9 cellular contexts compared by ENCODE assay signal in the genomic region with DNA sequence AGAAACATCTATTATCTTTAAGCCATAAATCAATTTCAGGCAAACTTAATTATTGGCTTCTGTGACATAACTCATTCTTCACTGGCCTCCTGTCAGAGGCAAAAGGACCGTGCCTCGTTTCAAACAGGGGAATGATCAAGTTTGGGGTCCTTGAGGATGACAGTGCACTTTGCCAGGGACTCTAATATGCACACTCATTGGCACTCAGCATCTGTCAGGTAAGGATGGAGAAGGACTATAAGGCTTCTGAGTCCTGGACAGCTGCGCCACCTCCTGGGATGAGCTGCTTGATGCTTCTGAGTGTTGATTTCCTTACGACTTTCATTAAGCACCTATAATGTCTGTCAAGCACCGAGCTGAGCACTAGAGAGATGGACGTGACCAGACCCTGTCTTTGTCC. TPM values are rescaled to one million over a fixed set of nuclear protein-coding genes. Genes with fewer than 3 reads are reported as not detected.
DNase-seq lines count a peak whose midpoint lies in the region; ATAC-seq, FAIRE-seq and TF ChIP-seq lines count a peak whose summit lies in the region.
"Had no signal": no experiment of that assay in that cellular context is flagged by ENCODE, and none has a peak within 500 bp of the region (broad histone marks: within the 10 kb centered on the region; RNA-seq: fewer than 3 reads in every experiment).

No MANE protein-coding gene starts in this region.

- intact Hi-C loops in GM12878 (cut with micrococcal nuclease; ENCODE audit: unreplicated experiment), result no loop called here

- CTCF ChIA-PET in GM12878 (lab: Yijun Ruan, JAX), result interaction anchor here (0.6 to 2.0 kb wide), 13 partner anchors 9 to 467 kb away, joined by 3 to 9 read pairs (median 4); a partner anchor contains a TSS

- no peaks in the 10 kb centered on the region for H3K36me3 ChIP-seq in GM12878 (ENCODE audit: control insufficient read depth in 2 of 2, insufficient read depth in 2 of 2, low read length in 1 of 2)
- no peaks in the 10 kb centered on the region for H3K36me3 ChIP-seq in small intestine (ENCODE audit: control insufficient read depth in 2 of 2, insufficient read depth in 2 of 2, low read length in 2 of 2)

- peak; percentile 63 for TF ChIP-seq RAD21 in GM12878 (IDR thresholded peaks at IDR 0.05; ENCODE audit: insufficient read depth, low read depth, low read length)

- SMC1A ChIA-PET in GM12878 (lab: Charles Lee; ENCODE audit: uncharacterized antibody, unreplicated experiment), result interaction anchor here (0.7 to 1.2 kb wide), 3 partner anchors 28 to 53 kb away, joined by 3 to 4 read pairs (median 3); no protein-coding TSS in a partner anchor

- H3K9me3 ChIP-seq in GM12878 (replicated peaks; ENCODE audit: control insufficient read depth, insufficient read depth, low read length) (no peaks in the 10 kb centered on the region), small intestine (ENCODE audit: control insufficient read depth, low read depth) (no peaks in the 10 kb centered on the region)

- no peak overlapping the region for H3K9ac ChIP-seq in GM12878 (ENCODE audit: control insufficient read depth, insufficient read depth, low read length)

- WGBS in GM12878 (ENCODE audit: insufficient coverage, insufficient replicate concordance, low lambda C conversion rate, missing lambda C conversion rate), result 25% methylated on average over 6 of the region's 6 CpGs
- 12 to 43% (median 21%) methylated on average over 6 of the region's 6 CpGs for WGBS in small intestine, 3 donors

- no peak for TF ChIP-seq EP300 in GM12878 (IDR thresholded peaks at IDR 0.05; ENCODE audit: borderline replicate concordance in 1 of 2, control insufficient read depth in 1 of 2, low read depth in 2 of 2, low read length in 2 of 2)

- no peak overlapping the region for H3K4me2 ChIP-seq in GM12878 (ENCODE audit: control insufficient read depth, insufficient read depth)

- FAIRE-seq in GM12878 (lab: Jason Lieb, UNC) (no peak), small intestine (lab: Jason Lieb, UNC) (no peak)

- POLR2A ChIA-PET in GM12878 (lab: Charles Lee), result no interaction called here

- DNase-seq in activated naive CD4-positive, alpha-beta T cell treated with Interleukin-2 at 50 U/mL for 16 hours, result peak; percentile 6
- no peak for DNase-seq in activated naive CD4-positive, alpha-beta T cell (lab: John Stamatoyannopoulos, UW)
- DNase-seq in GM12878 (ENCODE audit: low read depth, low spot score) (no peak), small intestine (peak; percentile 69), NCI-H1436 treated with DMSO at 0.1 percent for 48 hours (lab: John Stamatoyannopoulos, UW) (no peak), GDM1 (lab: John Stamatoyannopoulos, UW) (no peak)
- DNase-seq in central memory CD4-positive, alpha-beta T cell, result no peak
- DNase-seq: hippocampal formation had no signal

- peak; percentile 84 for ATAC-seq in GM12878

- H3K4me3 ChIP-seq in GM12878 (no peak overlapping the region), small intestine (ENCODE audit: low read depth in 1 of 2, low read length in 2 of 2) (no peak overlapping the region)

- H4K20me1 ChIP-seq in GM12878 (ENCODE audit: control insufficient read depth, insufficient read depth), result no peaks in the 10 kb centered on the region

- H3K79me2 ChIP-seq in GM12878 (ENCODE audit: control insufficient read depth, insufficient read depth, low read length), result no peaks in the 10 kb centered on the region

- TF ChIP-seq CTCF in LNCAP (IDR thresholded peaks at IDR 0.05), result peak; percentile 61
- peak; percentile 41 to 65 (median 53); a peak in 5 of 6 replicates for TF ChIP-seq CTCF in GM12878 (IDR thresholded peaks at IDR 0.05 in 2 of 3, conservative IDR thresholded peaks at IDR 0.05 in 1 of 3; ENCODE audit: control insufficient read depth in 2 of 3, extremely low read depth in 1 of 3, insufficient read depth in 1 of 3, low read depth in 3 of 3, low read length in 3 of 3)

- BruUV-seq in GM12878 (replicated peaks; lab: Mats Ljungman, UMichigan), result no TSS peak

- H2AFZ ChIP-seq in GM12878 (ENCODE audit: control insufficient read depth, low read depth, low read length), result no peak overlapping the region

- in situ Hi-C loops in GM12878 (cut with MboI), result no loop called here

- H3K4me1 ChIP-seq in GM12878 (ENCODE audit: control insufficient read depth, insufficient read depth, low read length) (no peaks in the 10 kb centered on the region), small intestine (ENCODE audit: control insufficient read depth in 2 of 2, insufficient read depth in 1 of 2, low read depth in 1 of 2, low read length in 1 of 2) (no peaks in the 10 kb centered on the region)

- RAD21 ChIA-PET in GM12878 (lab: Charles Lee; ENCODE audit: unreplicated experiment), result interaction anchor here (1.1 to 1.5 kb wide), 4 partner anchors 32 to 760 kb away, joined by 3 to 4 read pairs (median 3); a partner anchor contains a TSS

- H3K27me3 ChIP-seq in GM12878 (replicated peaks in 1 of 2; ENCODE audit: control insufficient read depth in 2 of 2, insufficient read depth in 2 of 2, low read length in 1 of 2) (peaks cover 3 to 5% of the 10 kb centered on the region in 2 experiments; a peak in 2 of 4 replicates), small intestine (ENCODE audit: control insufficient read depth in 2 of 2, insufficient read depth in 2 of 2, low read length in 2 of 2) (no peaks in the 10 kb centered on the region)

- TF ChIP-seq POLR2A in GM12878 (IDR thresholded peaks at IDR 0.05; ENCODE audit: low read depth, low read length), result no peak

- H3K27ac ChIP-seq in GM12878 (ENCODE audit: control insufficient read depth, insufficient read depth), result no peak overlapping the region
- H3K27ac ChIP-seq in small intestine (ENCODE audit: low read depth in 1 of 2, low read length in 1 of 2), result no peak overlapping the region

TF ChIP-seq in GM12878, 131 proteins besides CTCF, POLR2A, EP300 and RAD21:
- TF ChIP-seq SMC3 (IDR thresholded peaks at IDR 0.05; ENCODE audit: borderline replicate concordance, low read length), result peak; percentile 56; the same call in 1 of the 2 replicates
- TF ChIP-seq PAX8 (IDR thresholded peaks at IDR 0.05), result no peak

RNA-seq across cellular contexts. Expression of a gene that starts 20.2 kb away (rescaled TPM):
- not detected in 2 replicates for total RNA-seq in GM12878 (2013; cell fraction: nucleolus; rRNA removed)
- 0.11 TPM in 1 of 2 replicates, not detected in the other for total RNA-seq in GM12878 (2014; rRNA removed)
- not detected in 2 replicates for total RNA-seq in GM12878 (2014; rRNA removed; fragmentation: Illumina TruSeq; extraction: Trizol)
- total RNA-seq in GM12878 (2021), result not detected in 2 replicates
- polyA plus RNA-seq in GM12878 (2011; ENCODE audit: low read depth), result not detected
- 0.04 TPM in 1 of 2 replicates, not detected in the other for polyA plus RNA-seq in GM12878 (2011; rRNA removed)
- polyA plus RNA-seq in GM12878 (2011; cell fraction: cytosol; rRNA removed), result not detected in 2 replicates
- not detected in 2 replicates for polyA plus RNA-seq in GM12878 (2011; cell fraction: nucleus; rRNA removed)
- polyA plus RNA-seq in GM12878 (2012), result not detected in 2 replicates
- polyA plus RNA-seq in GM12878 (2014; fragmentation: Illumina TruSeq; extraction: Trizol), result not detected in 2 replicates
- under 1 TPM in 1 of 2 experiments, not detected in 1; 0.35 TPM for polyA plus RNA-seq in GM12878 (2014; fragmentation: Nextera tagmentation; extraction: Ambion mirVana)
- polyA plus RNA-seq in GM12878 (2014; rRNA removed), result not detected in 2 replicates
- polyA plus RNA-seq in GM12878 (2016; fragmentation: Nextera tagmentation; extraction: Ambion mirVana), result not detected
- polyA minus RNA-seq in GM12878 (2011; rRNA and poly(A)+ RNA removed), result not detected in 2 replicates
- polyA minus RNA-seq in GM12878 (2011; cell fraction: cytosol; rRNA and poly(A)+ RNA removed), result not detected in 2 replicates
- polyA minus RNA-seq in GM12878 (2011; cell fraction: nucleus; rRNA and poly(A)+ RNA removed), result not detected in 2 replicates
- not detected for polyA plus RNA-seq in small intestine

RNA-seq across cellular contexts. Expression of a gene that starts 30.5 kb away (rescaled TPM):
- 136 and 143 TPM in 2 replicates for total RNA-seq in GM12878 (2013; cell fraction: nucleolus; rRNA removed)
- 108 and 129 TPM in 2 replicates for total RNA-seq in GM12878 (2014; rRNA removed)
- total RNA-seq in GM12878 (2014; rRNA removed; fragmentation: Illumina TruSeq; extraction: Trizol), result 105 and 112 TPM in 2 replicates
- 86.3 and 90.5 TPM in 2 replicates for total RNA-seq in GM12878 (2021)
- 74.2 TPM for polyA plus RNA-seq in GM12878 (2011; ENCODE audit: low read depth)
- polyA plus RNA-seq in GM12878 (2011; rRNA removed), result 184 and 192 TPM in 2 replicates
- polyA plus RNA-seq in GM12878 (2011; cell fraction: cytosol; rRNA removed), result 158 and 179 TPM in 2 replicates
- 88.7 and 99.4 TPM in 2 replicates for polyA plus RNA-seq in GM12878 (2011; cell fraction: nucleus; rRNA removed)
- polyA plus RNA-seq in GM12878 (2012), result 86.8 and 88.2 TPM in 2 replicates
- polyA plus RNA-seq in GM12878 (2014; fragmentation: Illumina TruSeq; extraction: Trizol), result 144 and 172 TPM in 2 replicates
- polyA plus RNA-seq in GM12878 (2014; fragmentation: Nextera tagmentation; extraction: Ambion mirVana), result 10 to 100 TPM; 37.3 to 48.4 TPM
- 97.2 and 105 TPM in 2 replicates for polyA plus RNA-seq in GM12878 (2014; rRNA removed)
- polyA plus RNA-seq in GM12878 (2016; fragmentation: Nextera tagmentation; extraction: Ambion mirVana), result 100 to 1,000 TPM; 120 to 129 TPM
- 169 and 210 TPM in 2 replicates for polyA minus RNA-seq in GM12878 (2011; rRNA and poly(A)+ RNA removed)
- polyA minus RNA-seq in GM12878 (2011; cell fraction: cytosol; rRNA and poly(A)+ RNA removed), result 39.2 and 52.5 TPM in 2 replicates
- polyA minus RNA-seq in GM12878 (2011; cell fraction: nucleus; rRNA and poly(A)+ RNA removed), result 38.6 and 51.7 TPM in 2 replicates
- 100 to 1,000 TPM in 1 of 3 donors, 10 to 100 TPM in 2; 61.6 to 100 (median 79.4) TPM for polyA plus RNA-seq in small intestine

RNA-seq across cellular contexts. Expression of a gene that starts 32.0 kb away (rescaled TPM):
- 100 and 115 TPM in 2 replicates for total RNA-seq in GM12878 (2013; cell fraction: nucleolus; rRNA removed)
- total RNA-seq in GM12878 (2014; rRNA removed) (88.4 and 98.7 TPM in 2 replicates), GM12878 (2014; rRNA removed; fragmentation: Illumina TruSeq; extraction: Trizol) (102 and 104 TPM in 2 replicates), GM12878 (2021) (84.4 and 89.9 TPM in 2 replicates)
- 49.0 TPM for polyA plus RNA-seq in GM12878 (2011; ENCODE audit: low read depth)
- polyA plus RNA-seq in GM12878 (2011; rRNA removed) (192 and 197 TPM in 2 replicates), GM12878 (2014; fragmentation: Illumina TruSeq; extraction: Trizol) (102 and 116 TPM in 2 replicates), GM12878 (2014; fragmentation: Nextera tagmentation; extraction: Ambion mirVana) (100 to 1,000 TPM; 108 to 203 TPM), GM12878 (2014; rRNA removed) (85.3 and 92.2 TPM in 2 replicates), GM12878 (2016; fragmentation: Nextera tagmentation; extraction: Ambion mirVana) (100 to 1,000 TPM; 142 to 145 TPM), small intestine (100 to 1,000 TPM; 104 to 206 (median 141) TPM)
- polyA plus RNA-seq in GM12878 (2011; cell fraction: cytosol; rRNA removed), result 132 and 139 TPM in 2 replicates
- polyA plus RNA-seq in GM12878 (2011; cell fraction: nucleus; rRNA removed), result 87.9 and 118 TPM in 2 replicates
- polyA plus RNA-seq in GM12878 (2012), result 53.8 and 56.4 TPM in 2 replicates
- polyA minus RNA-seq in GM12878 (2011; rRNA and poly(A)+ RNA removed), result 129 and 161 TPM in 2 replicates
- 23.0 and 28.9 TPM in 2 replicates for polyA minus RNA-seq in GM12878 (2011; cell fraction: cytosol; rRNA and poly(A)+ RNA removed)
- polyA minus RNA-seq in GM12878 (2011; cell fraction: nucleus; rRNA and poly(A)+ RNA removed), result 29.6 and 41.6 TPM in 2 replicates

Comparison
In these comparisons a context has a peak if more than half of its experiments do, and no peak if none do; other contexts are left out.
1. DNase-seq: peak in activated naive CD4-positive, alpha-beta T cell treated with Interleukin-2 at 50 U/mL for 16 hours (single experiment) and small intestine (single experiment); none in activated naive CD4-positive, alpha-beta T cell (0 of 4), GM12878 (single experiment), NCI-H1436 treated with DMSO at 0.1 percent for 48 hours (single experiment), central memory CD4-positive, alpha-beta T cell (single experiment) and GDM1 (single experiment).